In genomic region chr1:37453647-37454046, GRCh38 we compare ENCODE assay signal across 21 cellular contexts. TPM values are rescaled to one million over a fixed set of nuclear protein-coding genes. Genes with fewer than 3 reads are reported as not detected.
DNase-seq lines count a peak whose midpoint lies in the region; FAIRE-seq and TF ChIP-seq lines count a peak whose summit lies in the region.
"Had no signal": no experiment of that assay in that cellular context is flagged by ENCODE, and none has a peak within 500 bp of the region (broad histone marks: within the 10 kb centered on the region; RNA-seq: fewer than 3 reads in every experiment).

No MANE protein-coding gene starts in this region.

- no peak overlapping the region for H3K9ac ChIP-seq in mesendoderm (ENCODE audit: low read length)
- H3K9ac ChIP-seq in colonic mucosa (ENCODE audit: low read depth in 2 of 2, low read length in 2 of 2): no peak overlapping the region

- H3K27ac Mint-ChIP-seq in dendritic cell treated with granulocyte-macrophage colony-stimulating factor and Interleukin-4, amounts not matched to agents 40 ng/mL and 50 ng/mL, for 4 days: peak overlapping the region; percentile 43
- H3K27ac Mint-ChIP-seq: H9, IgD-negative memory B cell had no signal

- no peak overlapping the region for H2BK120ac ChIP-seq in mesendoderm (ENCODE audit: low read depth, low read length)

- intact Hi-C loops in dendritic cell treated with granulocyte-macrophage colony-stimulating factor and Interleukin-4, amounts not matched to agents 40 ng/mL and 50 ng/mL, for 4 days (cut with micrococcal nuclease): loop anchor here (5.0 kb wide), 1 partner anchor 229 kb away; no protein-coding TSS in a partner anchor
- intact Hi-C loops in colonic mucosa (cut with DNase I): loop anchor here (2.0 kb wide), 1 partner anchor 33 kb away; no protein-coding TSS in a partner anchor

- peak overlapping the region; percentile 45 for H2AK5ac ChIP-seq in mesendoderm (ENCODE audit: low read length)

- no peak for TF ChIP-seq CTCF in colonic mucosa (IDR thresholded peaks at IDR 0.05)

- H3K4ac ChIP-seq in mesendoderm (ENCODE audit: low read depth, low read length): no peak overlapping the region

- no peaks in the 10 kb centered on the region for H3K79me1 ChIP-seq in mesendoderm (ENCODE audit: low read length)

- WGBS in mesendoderm (ENCODE audit: extremely low coverage, insufficient coverage, low lambda C conversion rate): no CpG with 5 or more reads among the region's 7 CpGs

- no peak overlapping the region for H4K5ac ChIP-seq in mesendoderm (ENCODE audit: low read length)

- no peak overlapping the region for H2BK5ac ChIP-seq in mesendoderm (ENCODE audit: low read length)

- peaks cover 34% of the 10 kb centered on the region for H3K36me3 Mint-ChIP-seq in dendritic cell treated with granulocyte-macrophage colony-stimulating factor and Interleukin-4, amounts not matched to agents 40 ng/mL and 50 ng/mL, for 4 days (ENCODE audit: low read depth)
- H3K36me3 Mint-ChIP-seq: IgD-negative memory B cell had no signal

- peaks cover 42% of the 10 kb centered on the region for H3K4me1 Mint-ChIP-seq in dendritic cell treated with granulocyte-macrophage colony-stimulating factor and Interleukin-4, amounts not matched to agents 40 ng/mL and 50 ng/mL, for 4 days (ENCODE audit: low read depth)

- H3K9me3 ChIP-seq in colonic mucosa: no peaks in the 10 kb centered on the region
- H3K9me3 ChIP-seq: SJCRH30 had no signal

- FAIRE-seq in RCC 7860 (lab: Jason Lieb, UNC) (no peak), HTR-8/SVneo (lab: Jason Lieb, UNC) (no peak)

- DNase-seq in ELR (ENCODE audit: low read depth) (peak; percentile 34), RCC 7860 (ENCODE audit: low spot score) (peak; percentile 53), mesendoderm (no peak), colonic mucosa (no peak), HTR-8/SVneo (ENCODE audit: insufficient read length, low spot score) (no peak), NCI-H187 (lab: John Stamatoyannopoulos, UW) (no peak)
- DNase-seq: DND-41; GDM1; H9; Kasumi-1; MM.1S; NCI-H1092 treated with DMSO at 0.1 percent for 48 hours; NCI-H146; NCI-H2081 treated with DMSO at 0.1 percent for 48 hours; NCI-H446 treated with DMSO at 0.1 percent for 48 hours; NK-92 treated with Interleukin-12 subunit alpha and Interleukin-12 subunit beta, amount 100 ng/mL, for 24 hours; OCI-M1; SJCRH30 had no signal

- H3K27me3 ChIP-seq in mesendoderm (ENCODE audit: insufficient read depth, low read length, poor library complexity) (no peaks in the 10 kb centered on the region), colonic mucosa (no peaks in the 10 kb centered on the region)

- H3K4me1 ChIP-seq in mesendoderm (ENCODE audit: control insufficient read depth, low read depth, low read length) (peaks cover 9% of the 10 kb centered on the region), colonic mucosa (no peaks in the 10 kb centered on the region)
- H3K4me1 ChIP-seq: SJCRH30 had no signal

- H3K27me3 Mint-ChIP-seq in dendritic cell treated with granulocyte-macrophage colony-stimulating factor and Interleukin-4, amounts not matched to agents 40 ng/mL and 50 ng/mL, for 4 days: no peaks in the 10 kb centered on the region

- H3K56ac ChIP-seq in mesendoderm (ENCODE audit: low read length): no peak overlapping the region

- no peak overlapping the region for H3K4me3 Mint-ChIP-seq in dendritic cell treated with granulocyte-macrophage colony-stimulating factor and Interleukin-4, amounts not matched to agents 40 ng/mL and 50 ng/mL, for 4 days
- H3K4me3 Mint-ChIP-seq: IgD-negative memory B cell had no signal

- H3K4me2 ChIP-seq in mesendoderm (ENCODE audit: low read length): no peak overlapping the region

- H3K27ac ChIP-seq in mesendoderm (ENCODE audit: low read depth, low read length) (no peak overlapping the region), colonic mucosa (no peak overlapping the region)
- H3K27ac ChIP-seq: HL-60, SJCRH30 had no signal

- H3K18ac ChIP-seq in mesendoderm (ENCODE audit: low read length): no peak overlapping the region

- H3K4me3 ChIP-seq in mesendoderm (ENCODE audit: low read length) (no peak overlapping the region), colonic mucosa (no peak overlapping the region)
- H3K4me3 ChIP-seq: SJCRH30 had no signal

- no peak overlapping the region for H3K23ac ChIP-seq in mesendoderm (ENCODE audit: low read length)

- no peaks in the 10 kb centered on the region for H3K9me3 Mint-ChIP-seq in dendritic cell treated with granulocyte-macrophage colony-stimulating factor and Interleukin-4, amounts not matched to agents 40 ng/mL and 50 ng/mL, for 4 days
- H3K9me3 Mint-ChIP-seq: H9, IgD-negative memory B cell had no signal

- H2BK15ac ChIP-seq in mesendoderm (replicated peaks; ENCODE audit: low read depth): no peak overlapping the region

- no peak overlapping the region for H4K8ac ChIP-seq in mesendoderm (ENCODE audit: low read depth, low read length)

- no peaks in the 10 kb centered on the region for H3K79me2 ChIP-seq in mesendoderm (ENCODE audit: control insufficient read depth, insufficient read depth, low read length)

- H3K36me3 ChIP-seq in mesendoderm (ENCODE audit: control insufficient read depth, insufficient read depth, low read length) (no peaks in the 10 kb centered on the region), colonic mucosa (no peaks in the 10 kb centered on the region)
- H3K36me3 ChIP-seq: SJCRH30 had no signal

RNA-seq across cellular contexts. Expression of gene ZC3H12A, which starts 20.7 kb away (rescaled TPM):
- 5.6 TPM for polyA plus RNA-seq in mesendoderm (2013, experiment 1 of 2)
- 6.0 TPM for polyA plus RNA-seq in mesendoderm (2013, experiment 2 of 2)
- 10 to 100 TPM; 18.2 to 35.4 TPM for total RNA-seq in colonic mucosa

Comparison
In these comparisons a context has a peak if more than half of its experiments do, and no peak if none do; other contexts are left out.
1. DNase-seq: peak in ELR (single experiment) and RCC 7860 (single experiment); none in mesendoderm (single experiment), colonic mucosa (single experiment), HTR-8/SVneo (single experiment) and NCI-H187 (0 of 2).